Comparison of ENCODE assay signal across 30 cellular contexts in genomic region chr10:117680611-117681010, GRCh38.
"Had no signal": no experiment of that assay in that cellular context is flagged by ENCODE, and none has a peak within 500 bp of the region (broad histone marks: within the 10 kb centered on the region; RNA-seq: fewer than 3 reads in every experiment).

No MANE protein-coding gene starts in this region.

- FAIRE-seq: islet of Langerhans, small intestine had no signal

- H3K36me3 Mint-ChIP-seq: naive thymus-derived CD8-positive, alpha-beta T cell had no signal

- H3K9me3 ChIP-seq: gastroesophageal sphincter, heart left ventricle, left lung, neutrophil, psoas muscle, right lobe of liver, thyroid gland, vagina had no signal

- H3K4me1 Mint-ChIP-seq: stimulated activated naive CD8-positive, alpha-beta T cell treated with anti-CD3 and anti-CD28 coated beads, Interleukin-15, amount 100 ng/mL, for 72 hours had no signal

- H3K27ac ChIP-seq: dorsolateral prefrontal cortex, epithelial cell of prostate, esophagus muscularis mucosa, foreskin keratinocyte, gastroesophageal sphincter, heart left ventricle, left lung, neutrophil, psoas muscle, right lobe of liver, thyroid gland, vagina had no signal

- H3K36me3 ChIP-seq: esophagus muscularis mucosa, gastroesophageal sphincter, heart left ventricle, left lung, neutrophil, right lobe of liver, thyroid gland, vagina had no signal

- DNase-seq: caudate nucleus; cerebellar nuclear complex; dorsolateral prefrontal cortex; effector CD8-positive, alpha-beta T cell; endodermal cell; foreskin keratinocyte; heart left ventricle; hippocampal formation; left lung; mesenchymal stem cell; midbrain; naive thymus-derived CD8-positive, alpha-beta T cell; posterior cingulate gyrus; psoas muscle; retina; right lobe of liver; small intestine; stimulated activated CD4-positive, alpha-beta T cell treated with anti-CD3 and anti-CD28 coated beads, Interleukin-1b, Interleukin-23, amount 100 ng/mL, for 48 hours; stimulated activated CD4-positive, alpha-beta T cell treated with anti-CD3 and anti-CD28 coated beads, Interleukin-4, amount 100 ng/mL, for 1 hour; stimulated activated CD8-positive, alpha-beta memory T cell treated with anti-CD3 and anti-CD28 coated beads, Interleukin-4, amount 100 ng/mL, for 48 hours; stimulated activated naive CD4-positive, alpha-beta T cell; stimulated activated naive CD8-positive, alpha-beta T cell treated with anti-CD3 and anti-CD28 coated beads, Interleukin-15, amount 100 ng/mL, for 72 hours; thyroid gland; trophoblast cell had no signal

- H3K9me3 Mint-ChIP-seq: endodermal cell had no signal

- H3K4me3 ChIP-seq: dorsolateral prefrontal cortex, esophagus muscularis mucosa, gastroesophageal sphincter, heart left ventricle, left lung, psoas muscle, right lobe of liver, thyroid gland, vagina had no signal

- H3K4me1 ChIP-seq: foreskin keratinocyte, gastroesophageal sphincter, left lung, psoas muscle, right lobe of liver had no signal

- H3K27ac Mint-ChIP-seq: endodermal cell; naive thymus-derived CD8-positive, alpha-beta T cell; stimulated activated naive CD8-positive, alpha-beta T cell treated with anti-CD3 and anti-CD28 coated beads, Interleukin-15, amount 100 ng/mL, for 72 hours had no signal

- H3K4me3 Mint-ChIP-seq: endodermal cell; naive thymus-derived CD8-positive, alpha-beta T cell; stimulated activated naive CD8-positive, alpha-beta T cell treated with anti-CD3 and anti-CD28 coated beads, Interleukin-15, amount 100 ng/mL, for 72 hours had no signal

- ATAC-seq: foreskin keratinocyte; gastroesophageal sphincter; heart left ventricle; left lung; naive thymus-derived CD8-positive, alpha-beta T cell; psoas muscle; right lobe of liver; stimulated activated naive CD8-positive, alpha-beta T cell treated with anti-CD3 and anti-CD28 coated beads, Interleukin-15, amount 100 ng/mL, for 72 hours had no signal

- H3K27me3 ChIP-seq: right lobe of liver, thyroid gland, vagina had no signal
